In genomic region chr6:145772846-145773245, GRCh38 we compare ENCODE assay signal across 26 cellular contexts.
"Had no signal": no experiment of that assay in that cellular context is flagged by ENCODE, and none has a peak within 500 bp of the region (broad histone marks: within the 10 kb centered on the region; RNA-seq: fewer than 3 reads in every experiment).

No MANE protein-coding gene starts in this region.

- H3K27ac ChIP-seq: neutrophil, pancreas, right lobe of liver, sigmoid colon, stomach, thoracic aorta, thyroid gland, tibial nerve, upper lobe of left lung, vagina had no signal

- H3K36me3 Mint-ChIP-seq: stimulated activated effector memory CD8-positive, alpha-beta T cell treated with anti-CD3 and anti-CD28 coated beads, Interleukin-12 subunit alpha, Interleukin-12 subunit beta, amount 100 ng/mL, for 72 hours had no signal

- H3K4me1 Mint-ChIP-seq: naive thymus-derived CD8-positive, alpha-beta T cell; nephron progenitor cell; neural crest cell; stimulated activated effector memory CD8-positive, alpha-beta T cell treated with anti-CD3 and anti-CD28 coated beads, Interleukin-12 subunit alpha, Interleukin-12 subunit beta, amount 100 ng/mL, for 72 hours; stimulated activated naive B cell treated with anti-CD40 and anti-IgM and Interleukin-4, amounts not matched to agents 10 μg/mL and 1 μg/mL and 100 μg/mL, for 72 hours had no signal

- H3K36me3 ChIP-seq: neutrophil, pancreas, right lobe of liver, sigmoid colon, stomach, thoracic aorta, thyroid gland, tibial nerve, upper lobe of left lung, vagina had no signal

- H3K9me3 ChIP-seq: neutrophil, pancreas, right lobe of liver, sigmoid colon, thyroid gland, upper lobe of left lung had no signal

- DNase-seq: naive thymus-derived CD8-positive, alpha-beta T cell; nephron progenitor cell; nucleus accumbens; pancreas; right cardiac atrium; right lobe of liver; sigmoid colon; small intestine; stimulated activated CD4-positive, alpha-beta T cell treated with anti-CD3 and anti-CD28 coated beads, Interleukin-15, amount 100 ng/mL, for 24 hours; stimulated activated CD4-positive, alpha-beta T cell treated with anti-CD3 and anti-CD28 coated beads, Interleukin-2, amount 100 ng/mL, for 24 hours; stimulated activated CD4-positive, alpha-beta T cell treated with anti-CD3 and anti-CD28 coated beads, Interleukin-2, amount 100 ng/mL, for 48 hours; stimulated activated CD4-positive, alpha-beta T cell treated with anti-CD3 and anti-CD28 coated beads, Interleukin-4, amount 100 ng/mL, for 24 hours; stimulated activated naive B cell treated with anti-CD40 and anti-IgM and Interleukin-4, amounts not matched to agents 10 μg/mL and 1 μg/mL and 100 μg/mL, for 72 hours; stimulated activated naive CD4-positive, alpha-beta T cell treated with Interleukin-2 at 50 U/mL for 16 hours; stomach; thyroid gland; trophoblast cell had no signal

- H3K27me3 ChIP-seq: neutrophil, pancreas, right lobe of liver, sigmoid colon, stomach, thyroid gland, tibial nerve, upper lobe of left lung, vagina had no signal

- H3K4me1 ChIP-seq: pancreas, sigmoid colon, stomach, thyroid gland, tibial nerve, upper lobe of left lung, vagina had no signal

- H3K27me3 Mint-ChIP-seq: stimulated activated naive CD8-positive, alpha-beta T cell treated with anti-CD3 and anti-CD28 coated beads, Interleukin-15, Interleukin-2, amounts not matched to agents 100 ng/mL and 50 ng/mL, for 24 hours had no signal

- H3K4me3 ChIP-seq: pancreas, right lobe of liver, sigmoid colon, stomach, thoracic aorta, thyroid gland, tibial nerve, upper lobe of left lung, vagina had no signal

- H3K27ac Mint-ChIP-seq: naive thymus-derived CD8-positive, alpha-beta T cell; natural killer cell treated with Interleukin-12 subunit alpha and Interleukin-12 subunit beta and Interleukin-15 and Interleukin-18, amount 100 ng/mL, for 72 hours; nephron progenitor cell; stimulated activated effector memory CD8-positive, alpha-beta T cell treated with anti-CD3 and anti-CD28 coated beads, Interleukin-12 subunit alpha, Interleukin-12 subunit beta, amount 100 ng/mL, for 72 hours; stimulated activated naive B cell treated with anti-CD40 and anti-IgM and Interleukin-4, amounts not matched to agents 10 μg/mL and 1 μg/mL and 100 μg/mL, for 72 hours; stimulated activated naive CD8-positive, alpha-beta T cell treated with anti-CD3 and anti-CD28 coated beads, Interleukin-15, Interleukin-2, amounts not matched to agents 100 ng/mL and 50 ng/mL, for 24 hours had no signal

- ATAC-seq: naive thymus-derived CD8-positive, alpha-beta T cell; natural killer cell treated with Interleukin-12 subunit alpha and Interleukin-12 subunit beta and Interleukin-15 and Interleukin-18, amount 100 ng/mL, for 72 hours; pancreas; right cardiac atrium; stimulated activated effector memory CD8-positive, alpha-beta T cell treated with anti-CD3 and anti-CD28 coated beads, Interleukin-12 subunit alpha, Interleukin-12 subunit beta, amount 100 ng/mL, for 72 hours; stimulated activated naive B cell treated with anti-CD40 and anti-IgM and Interleukin-4, amounts not matched to agents 10 μg/mL and 1 μg/mL and 100 μg/mL, for 72 hours had no signal

- H3K4me3 Mint-ChIP-seq: naive thymus-derived CD8-positive, alpha-beta T cell; natural killer cell treated with Interleukin-12 subunit alpha and Interleukin-12 subunit beta and Interleukin-15 and Interleukin-18, amount 100 ng/mL, for 72 hours; nephron progenitor cell; neural crest cell; stimulated activated effector memory CD8-positive, alpha-beta T cell treated with anti-CD3 and anti-CD28 coated beads, Interleukin-12 subunit alpha, Interleukin-12 subunit beta, amount 100 ng/mL, for 72 hours; stimulated activated naive B cell treated with anti-CD40 and anti-IgM and Interleukin-4, amounts not matched to agents 10 μg/mL and 1 μg/mL and 100 μg/mL, for 72 hours; stimulated activated naive CD8-positive, alpha-beta T cell treated with anti-CD3 and anti-CD28 coated beads, Interleukin-15, Interleukin-2, amounts not matched to agents 100 ng/mL and 50 ng/mL, for 24 hours had no signal
